9 cellular contexts compared by ENCODE assay signal in the genomic region with DNA sequence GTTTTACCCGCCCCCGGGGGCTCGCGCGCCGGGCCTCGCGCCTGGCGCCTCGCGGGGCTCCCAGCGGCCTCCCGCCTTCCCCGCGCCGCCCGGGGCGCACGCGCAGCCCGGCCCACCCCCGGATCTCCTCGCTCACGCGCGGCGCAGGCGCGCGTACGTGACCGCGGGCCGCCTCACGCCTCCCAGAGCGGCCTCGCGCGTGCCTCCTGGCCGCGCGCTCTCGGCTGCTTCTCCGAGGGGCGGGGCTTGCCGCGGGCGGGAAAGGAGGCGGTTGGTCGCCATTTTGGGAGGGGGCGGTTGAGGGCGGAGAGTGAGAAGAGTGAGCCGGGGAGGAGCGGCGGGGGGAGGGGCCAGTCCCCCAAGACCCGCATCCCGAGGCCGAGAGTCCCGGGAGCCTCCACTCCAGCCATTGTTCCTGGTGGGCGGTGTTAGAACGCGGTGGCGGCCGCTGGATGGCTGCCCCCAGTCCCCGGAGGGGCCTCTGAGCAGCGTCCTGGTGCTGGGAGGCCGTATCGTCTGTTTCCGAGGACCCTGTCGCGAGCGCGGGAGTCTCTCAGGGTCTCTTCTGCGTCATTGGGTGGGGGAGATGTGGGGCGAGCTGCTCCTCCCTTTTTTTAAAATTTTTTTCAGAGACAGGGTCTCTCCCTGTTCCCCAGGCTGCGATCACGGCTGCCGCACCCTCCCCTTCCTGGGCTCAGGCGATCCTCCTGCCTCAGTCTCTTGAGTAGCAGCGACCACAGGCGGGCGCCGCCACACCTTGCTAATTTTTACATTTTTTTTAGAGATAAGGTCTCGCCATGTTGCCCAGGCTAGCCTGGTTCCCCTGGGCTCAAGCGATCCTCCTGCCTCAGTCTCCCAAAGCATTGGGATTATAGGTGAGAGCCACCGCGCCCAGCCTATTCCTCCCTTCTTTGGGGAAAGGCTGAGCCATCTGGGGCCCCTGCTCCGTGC. TPM values are rescaled to one million over a fixed set of nuclear protein-coding genes. Genes with fewer than 3 reads are reported as not detected.
DNase-seq lines count a peak whose midpoint lies in the region; ATAC-seq and TF ChIP-seq lines count a peak whose summit lies in the region.
"Had no signal": no experiment of that assay in that cellular context is flagged by ENCODE, and none has a peak within 500 bp of the region (broad histone marks: within the 10 kb centered on the region; RNA-seq: fewer than 3 reads in every experiment).

Gene ZNF541 (minus strand): TSS at position 73 of the 951 bp plus-strand sequence. CDS start 17,292 bp downstream, outside the sequence.

- DNase-seq in RWPE2 (ENCODE audit: low spot score): peak; percentile 69
- DNase-seq in activated naive CD4-positive, alpha-beta T cell treated with Interleukin-2 at 50 U/mL for 16 hours: peak; percentile 89
- DNase-seq in left ventricle myocardium inferior: peak; percentile 64
- DNase-seq in stimulated activated CD4-positive, alpha-beta T cell treated with anti-CD3 and anti-CD28 coated beads, Interleukin-15, amount 100 ng/mL, for 48 hours (ENCODE audit: low read depth in 2 of 2): peak; percentile 55 to 78
- DNase-seq in NAMALWA (ENCODE audit: low spot score): no peak
- no peak for DNase-seq in GM19240 (ENCODE audit: insufficient read length, low spot score)

- no peaks in the 10 kb centered on the region for H3K9me3 ChIP-seq in RWPE2 (ENCODE audit: severe bottlenecking)
- H3K9me3 ChIP-seq in left ventricle myocardium inferior (replicated peaks): no peaks in the 10 kb centered on the region

- H3K27me3 ChIP-seq in RWPE2 (ENCODE audit: insufficient read depth, poor library complexity, severe bottlenecking) (no peaks in the 10 kb centered on the region), left ventricle myocardium inferior (ENCODE audit: low read depth) (peaks cover 13% of the 10 kb centered on the region)

- ATAC-seq in RWPE2 (ENCODE audit: low read depth) (peak; percentile 58), GM21723 (IDR thresholded peaks at IDR 0.05; ENCODE audit: unreplicated experiment) (no peak), HG02571 (IDR thresholded peaks at IDR 0.05; ENCODE audit: unreplicated experiment) (no peak)

- peak within 1 kb of the TSS; percentile 28 for H3K4me3 ChIP-seq in RWPE2 (ENCODE audit: severe bottlenecking)
- H3K4me3 ChIP-seq in left ventricle myocardium inferior: peak within 1 kb of the TSS; percentile 63

- H3K27ac ChIP-seq in RWPE2 (ENCODE audit: poor library complexity, severe bottlenecking): no peak within 1 kb of the TSS
- no peak within 1 kb of the TSS for H3K27ac ChIP-seq in left ventricle myocardium inferior (replicated peaks)

- H3K36me3 ChIP-seq in RWPE2 (ENCODE audit: low read depth): no peaks in the 10 kb centered on the region
- no peaks in the 10 kb centered on the region for H3K36me3 ChIP-seq in left ventricle myocardium inferior

- intact Hi-C loops in left ventricle myocardium inferior (cut with micrococcal nuclease): no loop called here

- H3K4me1 ChIP-seq in RWPE2 (ENCODE audit: insufficient read depth, poor library complexity, severe bottlenecking): no peaks in the 10 kb centered on the region
- H3K4me1 ChIP-seq in left ventricle myocardium inferior: peaks cover 4% of the 10 kb centered on the region

- TF ChIP-seq CTCF in RWPE2 (IDR thresholded peaks at IDR 0.05; ENCODE audit: poor library complexity, severe bottlenecking) (no peak), left ventricle myocardium inferior (IDR thresholded peaks at IDR 0.05; ENCODE audit: borderline replicate concordance) (no peak)

RNA-seq across cellular contexts. Expression of gene ZNF541, which starts in this region (rescaled TPM):
- 0.99 TPM for total RNA-seq in left ventricle myocardium inferior
- total RNA-seq: LHCN-M2 had no signal

Comparison
In these comparisons a context has a peak if more than half of its experiments do, and no peak if none do; other contexts are left out.
1. Peak in DNase-seq and H3K4me3 ChIP-seq in left ventricle myocardium inferior; RNA of the gene not detected or under 1 TPM.
2. DNase-seq: peak in RWPE2 (single experiment), activated naive CD4-positive, alpha-beta T cell treated with Interleukin-2 at 50 U/mL for 16 hours (single experiment) and stimulated activated CD4-positive, alpha-beta T cell treated with anti-CD3 and anti-CD28 coated beads, Interleukin-15, amount 100 ng/mL, for 48 hours (2 of 2); none in NAMALWA (single experiment) and GM19240 (single experiment).